1 cellular context compared by ENCODE assay signal in genomic region chr1:221795400-221795799, GRCh38.
TF ChIP-seq lines count a peak whose summit lies in the region.

No MANE protein-coding gene starts in this region.

TF ChIP-seq in IMR-90, 13 proteins besides CTCF, POLR2A, EP300 and RAD21 (continued from another document):
- no peak for TF ChIP-seq ELK1 (IDR thresholded peaks at IDR 0.05; ENCODE audit: borderline replicate concordance, low read depth, low read length)
- TF ChIP-seq USF2 (IDR thresholded peaks at IDR 0.05; ENCODE audit: low read depth, low read length) = no peak
- no peak for TF ChIP-seq MXI1 (IDR thresholded peaks at IDR 0.05; ENCODE audit: borderline replicate concordance, low read depth, low read length)
- no peak for TF ChIP-seq BHLHE40 (IDR thresholded peaks at IDR 0.05; ENCODE audit: low read depth, low read length)
- TF ChIP-seq CEBPB (IDR thresholded peaks at IDR 0.05; ENCODE audit: low read depth, low read length) = no peak
